Comparison of ENCODE assay signal across 1 cellular context in genomic region chr10:102435529-102436233, GRCh38.
TF ChIP-seq lines count a peak whose summit lies in the region.

No MANE protein-coding gene starts in this region.

TF ChIP-seq in H1, 55 proteins besides CTCF, POLR2A, EP300 and RAD21:
- TF ChIP-seq EGR1 (IDR thresholded peaks at IDR 0.05; ENCODE audit: borderline replicate concordance, low read depth, low read length): peak; percentile 83
- TF ChIP-seq CTBP2 (IDR thresholded peaks at IDR 0.05; ENCODE audit: borderline replicate concordance, insufficient read depth, insufficient read length, low read length): no peak
- TF ChIP-seq JUND (IDR thresholded peaks at IDR 0.05; ENCODE audit: low read length): no peak
- no peak for TF ChIP-seq TCF12 (IDR thresholded peaks at IDR 0.05; ENCODE audit: low read depth, low read length)
